22 cellular contexts compared by ENCODE assay signal in genomic region chr3:11392689-11393114, GRCh38.
DNase-seq lines count a peak whose midpoint lies in the region; ATAC-seq and TF ChIP-seq lines count a peak whose summit lies in the region.
"Had no signal": no experiment of that assay in that cellular context is flagged by ENCODE, and none has a peak within 500 bp of the region (broad histone marks: within the 10 kb centered on the region; RNA-seq: fewer than 3 reads in every experiment).

No MANE protein-coding gene starts in this region.

- no peak overlapping the region for H3K4me2 ChIP-seq in hepatocyte

- 77 to 85% (median 80%) methylated on average over 4 of the region's 4 CpGs for WGBS in heart left ventricle, 4 donors
- 82% methylated on average over 4 of the region's 4 CpGs for WGBS in hepatocyte (ENCODE audit: low lambda C conversion rate, missing lambda C conversion rate)

- H3K4me3 ChIP-seq in left ventricle myocardium inferior (no peak overlapping the region), heart left ventricle (no peak overlapping the region), hepatocyte (no peak overlapping the region)
- H3K4me3 ChIP-seq: MG63, upper lobe of right lung had no signal

- H2AFZ ChIP-seq in hepatocyte = no peak overlapping the region

- no peaks in the 10 kb centered on the region for H3K9me2 ChIP-seq in hepatocyte (replicated peaks; ENCODE audit: insufficient read depth)

- no peaks in the 10 kb centered on the region for H4K20me1 ChIP-seq in hepatocyte (ENCODE audit: insufficient read depth, poor library complexity, severe bottlenecking)

- no peaks in the 10 kb centered on the region for H3K9me3 ChIP-seq in left ventricle myocardium inferior (replicated peaks)
- H3K9me3 ChIP-seq in heart left ventricle = no peaks in the 10 kb centered on the region
- no peaks in the 10 kb centered on the region for H3K9me3 ChIP-seq in hepatocyte (ENCODE audit: low read depth)
- H3K9me3 ChIP-seq: Caco-2, MG63, upper lobe of right lung had no signal

- no peaks in the 10 kb centered on the region for H3K27me3 ChIP-seq in left ventricle myocardium inferior (ENCODE audit: low read depth)
- no peaks in the 10 kb centered on the region for H3K27me3 ChIP-seq in heart left ventricle
- no peaks in the 10 kb centered on the region for H3K27me3 ChIP-seq in hepatocyte
- H3K27me3 ChIP-seq: MG63, upper lobe of right lung had no signal

- H3K4me1 ChIP-seq in left ventricle myocardium inferior = peaks cover 33% of the 10 kb centered on the region
- peaks cover 0 to 32% (median 24%) of the 10 kb centered on the region in 12 donors for H3K4me1 ChIP-seq in heart left ventricle
- peaks cover 17% of the 10 kb centered on the region for H3K4me1 ChIP-seq in hepatocyte (ENCODE audit: insufficient read depth)
- H3K4me1 ChIP-seq: Caco-2 had no signal

- TF ChIP-seq CTCF in left ventricle myocardium inferior (IDR thresholded peaks at IDR 0.05; ENCODE audit: borderline replicate concordance) (no peak), heart left ventricle (IDR thresholded peaks at IDR 0.05) (no peak), VCaP (conservative IDR thresholded peaks at IDR 0.05) (no peak), hepatocyte (IDR thresholded peaks at IDR 0.05; ENCODE audit: poor library complexity) (no peak)

- intact Hi-C loops in left ventricle myocardium inferior (cut with micrococcal nuclease) (no loop called here), heart left ventricle (cut with DNase I) (loop anchor here in 2 of 10 donors (5.0 to 10.0 kb wide), 3 partner anchors 52 to 250 kb away; partner anchors contain the start of gene VGLL4 (in 1 of the 2))

- no peak for DNase-seq in left ventricle myocardium inferior
- DNase-seq in heart left ventricle = no peak
- no peak for DNase-seq in hepatocyte (ENCODE audit: low spot score)
- DNase-seq in SHP77 (lab: John Stamatoyannopoulos, UW) = no peak
- no peak for DNase-seq in activated CD8-positive, alpha-beta memory T cell treated with anti-CD3 and anti-CD28 coated beads for 24 hours
- DNase-seq: 8988T; activated CD4-positive, alpha-beta T cell treated with anti-CD3 and anti-CD28 coated beads for 36 hours; Caco-2; DMS53; glutamatergic neuron; KG1; kidney; MG63; naive thymus-derived CD8-positive, alpha-beta T cell; NCI-H1105; NCI-H187 treated with DMSO at 0.1 percent for 48 hours; NCI-H2171; stimulated activated naive B cell treated with anti-CD40 and anti-IgM and Interleukin-4, amounts not matched to agents 10 μg/mL and 1 μg/mL and 100 μg/mL, for 72 hours; upper lobe of right lung had no signal

- H3K27ac ChIP-seq in left ventricle myocardium inferior (replicated peaks) (peak overlapping the region; percentile 20), heart left ventricle (no peak overlapping the region), VCaP (peak overlapping the region; percentile 77; the same call in 1 of the 2 replicates), hepatocyte (peak overlapping the region; percentile 6)
- H3K27ac ChIP-seq: upper lobe of right lung had no signal

- ATAC-seq in heart left ventricle (no peak), GM19324 (IDR thresholded peaks at IDR 0.05; ENCODE audit: low FRiP score, unreplicated experiment) (no peak), GM18873 (IDR thresholded peaks at IDR 0.05; ENCODE audit: low FRiP score, unreplicated experiment) (no peak)
- ATAC-seq: activated CD4-positive, alpha-beta T cell treated with anti-CD3 and anti-CD28 coated beads for 36 hours; naive thymus-derived CD8-positive, alpha-beta T cell; stimulated activated naive B cell treated with anti-CD40 and anti-IgM and Interleukin-4, amounts not matched to agents 10 μg/mL and 1 μg/mL and 100 μg/mL, for 72 hours; upper lobe of right lung had no signal

- no peak for TF ChIP-seq POLR2A in heart left ventricle (IDR thresholded peaks at IDR 0.05)

- H3K79me2 ChIP-seq in hepatocyte = no peaks in the 10 kb centered on the region

- no peaks in the 10 kb centered on the region for H3K36me3 ChIP-seq in left ventricle myocardium inferior
- H3K36me3 ChIP-seq in heart left ventricle = no peaks in the 10 kb centered on the region
- H3K36me3 ChIP-seq in hepatocyte (replicated peaks; ENCODE audit: insufficient read depth, low read depth) = no peaks in the 10 kb centered on the region
- H3K36me3 ChIP-seq: MG63, upper lobe of right lung had no signal

Comparison
In these comparisons a context has a peak if more than half of its experiments do, and no peak if none do; other contexts are left out.
1. H3K27ac ChIP-seq: peak in left ventricle myocardium inferior (single experiment), VCaP (single experiment) and hepatocyte (single experiment); none in heart left ventricle (0 of 12).